In the genomic region with DNA sequence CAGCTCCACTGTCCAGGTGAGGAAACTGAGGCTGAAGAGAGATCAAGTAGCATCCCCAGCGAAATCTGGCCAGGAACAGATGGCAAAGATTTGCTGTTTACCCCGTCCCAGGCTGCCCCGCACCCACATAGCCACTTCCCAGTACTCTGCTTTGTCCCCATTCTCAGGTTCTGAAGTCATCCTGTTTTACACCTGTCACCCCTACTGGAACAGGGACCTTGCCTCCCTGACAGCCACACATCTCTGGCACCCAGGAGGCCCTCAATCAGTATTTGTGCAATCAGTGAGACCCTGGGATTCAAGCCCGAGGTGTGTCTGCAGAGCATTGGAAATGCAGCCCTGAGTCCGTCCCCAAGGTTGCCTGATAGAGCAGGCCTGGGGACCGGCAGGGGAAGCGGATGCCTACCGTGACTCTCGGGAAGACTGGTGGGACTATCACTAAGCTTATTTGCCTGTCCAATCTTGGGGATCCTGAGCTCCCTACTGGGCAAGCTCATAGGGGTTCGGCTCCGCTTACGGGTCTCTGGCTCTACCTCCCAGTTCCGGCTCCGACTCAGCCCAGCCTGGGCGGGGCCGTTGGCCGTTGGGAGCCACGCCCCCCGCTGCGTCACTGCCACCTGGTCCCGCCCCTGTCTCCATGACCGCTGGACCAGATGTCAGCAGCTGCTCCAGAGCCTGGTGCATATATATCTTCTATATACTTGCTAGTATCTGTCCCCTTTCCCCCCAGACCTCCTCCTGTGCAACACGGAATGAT, we compare ENCODE assay signal across 1 cellular context.
TF ChIP-seq lines count a peak whose summit lies in the region.

No MANE protein-coding gene starts in this region.

TF ChIP-seq in K562, 482 proteins besides CTCF, POLR2A, EP300 and RAD21 (continues in another document):
- no peak for TF ChIP-seq ADNP (tag; IDR thresholded peaks at IDR 0.05)
- 0 out of 2 replicates have a peak, but pooled peaks have one; percentile 19 for TF ChIP-seq MYC (IDR thresholded peaks at IDR 0.05; ENCODE audit: low read depth, low read length)
- TF ChIP-seq MYC (CRISPR knock-in tag; IDR thresholded peaks at IDR 0.05; ENCODE audit: borderline replicate concordance, low read depth): no peak
- TF ChIP-seq, protein P1, sequence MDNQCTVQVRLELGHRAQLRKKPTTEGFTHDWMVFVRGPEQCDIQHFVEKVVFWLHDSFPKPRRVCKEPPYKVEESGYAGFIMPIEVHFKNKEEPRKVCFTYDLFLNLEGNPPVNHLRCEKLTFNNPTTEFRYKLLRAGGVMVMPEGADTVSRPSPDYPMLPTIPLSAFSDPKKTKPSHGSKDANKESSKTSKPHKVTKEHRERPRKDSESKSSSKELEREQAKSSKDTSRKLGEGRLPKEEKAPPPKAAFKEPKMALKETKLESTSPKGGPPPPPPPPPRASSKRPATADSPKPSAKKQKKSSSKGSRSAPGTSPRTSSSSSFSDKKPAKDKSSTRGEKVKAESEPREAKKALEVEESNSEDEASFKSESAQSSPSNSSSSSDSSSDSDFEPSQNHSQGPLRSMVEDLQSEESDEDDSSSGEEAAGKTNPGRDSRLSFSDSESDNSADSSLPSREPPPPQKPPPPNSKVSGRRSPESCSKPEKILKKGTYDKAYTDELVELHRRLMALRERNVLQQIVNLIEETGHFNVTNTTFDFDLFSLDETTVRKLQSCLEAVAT (IDR thresholded peaks at IDR 0.05): no peak
- TF ChIP-seq U2AF2 (optimal IDR thresholded peaks at IDR 0.05; ENCODE audit: low read depth, low read length): no peak
- no peak for TF ChIP-seq STAG1 (CRISPR knock-in tag; IDR thresholded peaks at IDR 0.05; ENCODE audit: borderline replicate concordance)
- TF ChIP-seq, protein P2, sequence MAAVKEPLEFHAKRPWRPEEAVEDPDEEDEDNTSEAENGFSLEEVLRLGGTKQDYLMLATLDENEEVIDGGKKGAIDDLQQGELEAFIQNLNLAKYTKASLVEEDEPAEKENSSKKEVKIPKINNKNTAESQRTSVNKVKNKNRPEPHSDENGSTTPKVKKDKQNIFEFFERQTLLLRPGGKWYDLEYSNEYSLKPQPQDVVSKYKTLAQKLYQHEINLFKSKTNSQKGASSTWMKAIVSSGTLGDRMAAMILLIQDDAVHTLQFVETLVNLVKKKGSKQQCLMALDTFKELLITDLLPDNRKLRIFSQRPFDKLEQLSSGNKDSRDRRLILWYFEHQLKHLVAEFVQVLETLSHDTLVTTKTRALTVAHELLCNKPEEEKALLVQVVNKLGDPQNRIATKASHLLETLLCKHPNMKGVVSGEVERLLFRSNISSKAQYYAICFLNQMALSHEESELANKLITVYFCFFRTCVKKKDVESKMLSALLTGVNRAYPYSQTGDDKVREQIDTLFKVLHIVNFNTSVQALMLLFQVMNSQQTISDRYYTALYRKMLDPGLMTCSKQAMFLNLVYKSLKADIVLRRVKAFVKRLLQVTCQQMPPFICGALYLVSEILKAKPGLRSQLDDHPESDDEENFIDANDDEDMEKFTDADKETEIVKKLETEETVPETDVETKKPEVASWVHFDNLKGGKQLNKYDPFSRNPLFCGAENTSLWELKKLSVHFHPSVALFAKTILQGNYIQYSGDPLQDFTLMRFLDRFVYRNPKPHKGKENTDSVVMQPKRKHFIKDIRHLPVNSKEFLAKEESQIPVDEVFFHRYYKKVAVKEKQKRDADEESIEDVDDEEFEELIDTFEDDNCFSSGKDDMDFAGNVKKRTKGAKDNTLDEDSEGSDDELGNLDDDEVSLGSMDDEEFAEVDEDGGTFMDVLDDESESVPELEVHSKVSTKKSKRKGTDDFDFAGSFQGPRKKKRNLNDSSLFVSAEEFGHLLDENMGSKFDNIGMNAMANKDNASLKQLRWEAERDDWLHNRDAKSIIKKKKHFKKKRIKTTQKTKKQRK (IDR thresholded peaks at IDR 0.05; ENCODE audit: borderline replicate concordance, low read depth, low read length): no peak
- no peak for TF ChIP-seq MYNN (IDR thresholded peaks at IDR 0.05)
- no peak for TF ChIP-seq MYNN (CRISPR knock-in tag; IDR thresholded peaks at IDR 0.05)
- TF ChIP-seq, protein P3, sequence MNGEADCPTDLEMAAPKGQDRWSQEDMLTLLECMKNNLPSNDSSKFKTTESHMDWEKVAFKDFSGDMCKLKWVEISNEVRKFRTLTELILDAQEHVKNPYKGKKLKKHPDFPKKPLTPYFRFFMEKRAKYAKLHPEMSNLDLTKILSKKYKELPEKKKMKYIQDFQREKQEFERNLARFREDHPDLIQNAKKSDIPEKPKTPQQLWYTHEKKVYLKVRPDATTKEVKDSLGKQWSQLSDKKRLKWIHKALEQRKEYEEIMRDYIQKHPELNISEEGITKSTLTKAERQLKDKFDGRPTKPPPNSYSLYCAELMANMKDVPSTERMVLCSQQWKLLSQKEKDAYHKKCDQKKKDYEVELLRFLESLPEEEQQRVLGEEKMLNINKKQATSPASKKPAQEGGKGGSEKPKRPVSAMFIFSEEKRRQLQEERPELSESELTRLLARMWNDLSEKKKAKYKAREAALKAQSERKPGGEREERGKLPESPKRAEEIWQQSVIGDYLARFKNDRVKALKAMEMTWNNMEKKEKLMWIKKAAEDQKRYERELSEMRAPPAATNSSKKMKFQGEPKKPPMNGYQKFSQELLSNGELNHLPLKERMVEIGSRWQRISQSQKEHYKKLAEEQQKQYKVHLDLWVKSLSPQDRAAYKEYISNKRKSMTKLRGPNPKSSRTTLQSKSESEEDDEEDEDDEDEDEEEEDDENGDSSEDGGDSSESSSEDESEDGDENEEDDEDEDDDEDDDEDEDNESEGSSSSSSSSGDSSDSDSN (IDR thresholded peaks at IDR 0.05; ENCODE audit: borderline replicate concordance in 1 of 2, low read depth in 2 of 2, low read length in 2 of 2): no peak
- TF ChIP-seq, protein P4, sequence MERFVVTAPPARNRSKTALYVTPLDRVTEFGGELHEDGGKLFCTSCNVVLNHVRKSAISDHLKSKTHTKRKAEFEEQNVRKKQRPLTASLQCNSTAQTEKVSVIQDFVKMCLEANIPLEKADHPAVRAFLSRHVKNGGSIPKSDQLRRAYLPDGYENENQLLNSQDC (CRISPR knock-in tag; IDR thresholded peaks at IDR 0.05): no peak
- TF ChIP-seq, protein P5, sequence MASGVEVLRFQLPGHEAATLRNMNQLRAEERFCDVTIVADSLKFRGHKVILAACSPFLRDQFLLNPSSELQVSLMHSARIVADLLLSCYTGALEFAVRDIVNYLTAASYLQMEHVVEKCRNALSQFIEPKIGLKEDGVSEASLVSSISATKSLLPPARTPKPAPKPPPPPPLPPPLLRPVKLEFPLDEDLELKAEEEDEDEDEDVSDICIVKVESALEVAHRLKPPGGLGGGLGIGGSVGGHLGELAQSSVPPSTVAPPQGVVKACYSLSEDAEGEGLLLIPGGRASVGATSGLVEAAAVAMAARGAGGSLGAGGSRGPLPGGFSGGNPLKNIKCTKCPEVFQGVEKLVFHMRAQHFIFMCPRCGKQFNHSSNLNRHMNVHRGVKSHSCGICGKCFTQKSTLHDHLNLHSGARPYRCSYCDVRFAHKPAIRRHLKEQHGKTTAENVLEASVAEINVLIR (CRISPR knock-in tag; IDR thresholded peaks at IDR 0.05): no peak
- TF ChIP-seq, protein P6, sequence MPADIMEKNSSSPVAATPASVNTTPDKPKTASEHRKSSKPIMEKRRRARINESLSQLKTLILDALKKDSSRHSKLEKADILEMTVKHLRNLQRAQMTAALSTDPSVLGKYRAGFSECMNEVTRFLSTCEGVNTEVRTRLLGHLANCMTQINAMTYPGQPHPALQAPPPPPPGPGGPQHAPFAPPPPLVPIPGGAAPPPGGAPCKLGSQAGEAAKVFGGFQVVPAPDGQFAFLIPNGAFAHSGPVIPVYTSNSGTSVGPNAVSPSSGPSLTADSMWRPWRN (IDR thresholded peaks at IDR 0.05; ENCODE audit: low read depth): no peak
- no peak for TF ChIP-seq SMARCB1 (IDR thresholded peaks at IDR 0.05; ENCODE audit: insufficient read length, low read depth)
- TF ChIP-seq LCOR (CRISPR knock-in tag; IDR thresholded peaks at IDR 0.05): no peak
- TF ChIP-seq NFIC (IDR thresholded peaks at IDR 0.05): no peak
- TF ChIP-seq ZNF561 (CRISPR knock-in tag; conservative IDR thresholded peaks at IDR 0.05): no peak
- TF ChIP-seq PRMT5 (CRISPR knock-in tag; IDR thresholded peaks at IDR 0.05): no peak
- TF ChIP-seq CXXC5 (CRISPR knock-in tag; IDR thresholded peaks at IDR 0.05): peak; percentile 29; the same call in 1 of the 2 replicates
- no peak for TF ChIP-seq ZKSCAN8 (CRISPR knock-in tag; IDR thresholded peaks at IDR 0.05)
- peak; percentile 58 for TF ChIP-seq RBFOX2 (IDR thresholded peaks at IDR 0.05; ENCODE audit: low read depth, low read length)
- TF ChIP-seq, protein P7, sequence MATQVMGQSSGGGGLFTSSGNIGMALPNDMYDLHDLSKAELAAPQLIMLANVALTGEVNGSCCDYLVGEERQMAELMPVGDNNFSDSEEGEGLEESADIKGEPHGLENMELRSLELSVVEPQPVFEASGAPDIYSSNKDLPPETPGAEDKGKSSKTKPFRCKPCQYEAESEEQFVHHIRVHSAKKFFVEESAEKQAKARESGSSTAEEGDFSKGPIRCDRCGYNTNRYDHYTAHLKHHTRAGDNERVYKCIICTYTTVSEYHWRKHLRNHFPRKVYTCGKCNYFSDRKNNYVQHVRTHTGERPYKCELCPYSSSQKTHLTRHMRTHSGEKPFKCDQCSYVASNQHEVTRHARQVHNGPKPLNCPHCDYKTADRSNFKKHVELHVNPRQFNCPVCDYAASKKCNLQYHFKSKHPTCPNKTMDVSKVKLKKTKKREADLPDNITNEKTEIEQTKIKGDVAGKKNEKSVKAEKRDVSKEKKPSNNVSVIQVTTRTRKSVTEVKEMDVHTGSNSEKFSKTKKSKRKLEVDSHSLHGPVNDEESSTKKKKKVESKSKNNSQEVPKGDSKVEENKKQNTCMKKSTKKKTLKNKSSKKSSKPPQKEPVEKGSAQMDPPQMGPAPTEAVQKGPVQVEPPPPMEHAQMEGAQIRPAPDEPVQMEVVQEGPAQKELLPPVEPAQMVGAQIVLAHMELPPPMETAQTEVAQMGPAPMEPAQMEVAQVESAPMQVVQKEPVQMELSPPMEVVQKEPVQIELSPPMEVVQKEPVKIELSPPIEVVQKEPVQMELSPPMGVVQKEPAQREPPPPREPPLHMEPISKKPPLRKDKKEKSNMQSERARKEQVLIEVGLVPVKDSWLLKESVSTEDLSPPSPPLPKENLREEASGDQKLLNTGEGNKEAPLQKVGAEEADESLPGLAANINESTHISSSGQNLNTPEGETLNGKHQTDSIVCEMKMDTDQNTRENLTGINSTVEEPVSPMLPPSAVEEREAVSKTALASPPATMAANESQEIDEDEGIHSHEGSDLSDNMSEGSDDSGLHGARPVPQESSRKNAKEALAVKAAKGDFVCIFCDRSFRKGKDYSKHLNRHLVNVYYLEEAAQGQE (CRISPR knock-in tag; IDR thresholded peaks at IDR 0.05; ENCODE audit: low read depth): 0 out of 2 replicates have a peak, but pooled peaks have one; percentile 22
- no peak for TF ChIP-seq HDAC3 (IDR thresholded peaks at IDR 0.05; ENCODE audit: borderline replicate concordance, partially characterized antibody)
- 0 out of 2 replicates have a peak, but pooled peaks have one; percentile 38 for TF ChIP-seq ELF1 (tag; IDR thresholded peaks at IDR 0.05)
- TF ChIP-seq MEF2D (tag; conservative IDR thresholded peaks at IDR 0.05; ENCODE audit: low read depth): no peak
- TF ChIP-seq NCOA1 (IDR thresholded peaks at IDR 0.05; ENCODE audit: low read depth): no peak
- TF ChIP-seq, protein P8, sequence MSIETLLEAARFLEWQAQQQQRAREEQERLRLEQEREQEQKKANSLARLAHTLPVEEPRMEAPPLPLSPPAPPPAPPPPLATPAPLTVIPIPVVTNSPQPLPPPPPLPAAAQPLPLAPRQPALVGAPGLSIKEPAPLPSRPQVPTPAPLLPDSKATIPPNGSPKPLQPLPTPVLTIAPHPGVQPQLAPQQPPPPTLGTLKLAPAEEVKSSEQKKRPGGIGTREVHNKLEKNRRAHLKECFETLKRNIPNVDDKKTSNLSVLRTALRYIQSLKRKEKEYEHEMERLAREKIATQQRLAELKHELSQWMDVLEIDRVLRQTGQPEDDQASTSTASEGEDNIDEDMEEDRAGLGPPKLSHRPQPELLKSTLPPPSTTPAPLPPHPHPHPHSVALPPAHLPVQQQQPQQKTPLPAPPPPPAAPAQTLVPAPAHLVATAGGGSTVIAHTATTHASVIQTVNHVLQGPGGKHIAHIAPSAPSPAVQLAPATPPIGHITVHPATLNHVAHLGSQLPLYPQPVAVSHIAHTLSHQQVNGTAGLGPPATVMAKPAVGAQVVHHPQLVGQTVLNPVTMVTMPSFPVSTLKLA (conservative IDR thresholded peaks at IDR 0.05): no peak
- no peak for TF ChIP-seq ZNF197 (CRISPR knock-in tag; IDR thresholded peaks at IDR 0.05; ENCODE audit: low read depth)
- no peak for TF ChIP-seq SRSF1 (IDR thresholded peaks at IDR 0.05; ENCODE audit: low read depth, low read length)
- TF ChIP-seq ZNF778 (CRISPR knock-in tag; IDR thresholded peaks at IDR 0.05): no peak
- TF ChIP-seq CTBP1 (IDR thresholded peaks at IDR 0.05; ENCODE audit: borderline replicate concordance): peak; percentile 47; the same call in 1 of the 2 replicates
- TF ChIP-seq CHD2 (IDR thresholded peaks at IDR 0.05; ENCODE audit: low read depth, low read length): no peak
- 0 out of 2 replicates have a peak, but pooled peaks have one; percentile 23 for TF ChIP-seq ELF2 (CRISPR knock-in tag; IDR thresholded peaks at IDR 0.05)
- TF ChIP-seq HNRNPH1 (optimal IDR thresholded peaks at IDR 0.05; ENCODE audit: low read depth, low read length): no peak
- TF ChIP-seq JUN (IDR thresholded peaks at IDR 0.05; ENCODE audit: borderline replicate concordance, low read depth, low read length): no peak
- TF ChIP-seq JUN (CRISPR knock-in tag; IDR thresholded peaks at IDR 0.05; ENCODE audit: borderline replicate concordance): 0 out of 2 replicates have a peak, but pooled peaks have one; percentile 65
- no peak for TF ChIP-seq PYGO2 (tag; IDR thresholded peaks at IDR 0.05)
- no peak for TF ChIP-seq YBX1 (IDR thresholded peaks at IDR 0.05)
- TF ChIP-seq CHD4 (IDR thresholded peaks at IDR 0.05; ENCODE audit: insufficient read depth, insufficient replicate concordance, low read depth, low read length, poor library complexity, severe bottlenecking): no peak
- no peak for TF ChIP-seq HMGN3 (IDR thresholded peaks at IDR 0.05; ENCODE audit: borderline replicate concordance, extremely low read depth, insufficient read length, low read depth, low read length)
- TF ChIP-seq TAL1 (IDR thresholded peaks at IDR 0.05): no peak
- peak; percentile 61 to 66 for TF ChIP-seq NRF1 (conservative IDR thresholded peaks at IDR 0.05 in 1 of 2, IDR thresholded peaks at IDR 0.05 in 1 of 2)
- TF ChIP-seq HEY1 (CRISPR knock-in tag; IDR thresholded peaks at IDR 0.05; ENCODE audit: borderline replicate concordance): no peak
- no peak for TF ChIP-seq ZFP1 (CRISPR knock-in tag; IDR thresholded peaks at IDR 0.05)
- TF ChIP-seq ZNF551 (CRISPR knock-in tag; IDR thresholded peaks at IDR 0.05): no peak
- TF ChIP-seq, protein P9, sequence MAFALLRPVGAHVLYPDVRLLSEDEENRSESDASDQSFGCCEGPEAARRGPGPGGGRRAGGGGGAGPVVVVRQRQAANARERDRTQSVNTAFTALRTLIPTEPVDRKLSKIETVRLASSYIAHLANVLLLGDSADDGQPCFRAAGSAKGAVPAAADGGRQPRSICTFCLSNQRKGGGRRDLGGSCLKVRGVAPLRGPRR (CRISPR knock-in tag; IDR thresholded peaks at IDR 0.05): no peak
